ENCODE assay signal across 8 cellular contexts in the genomic region with DNA sequence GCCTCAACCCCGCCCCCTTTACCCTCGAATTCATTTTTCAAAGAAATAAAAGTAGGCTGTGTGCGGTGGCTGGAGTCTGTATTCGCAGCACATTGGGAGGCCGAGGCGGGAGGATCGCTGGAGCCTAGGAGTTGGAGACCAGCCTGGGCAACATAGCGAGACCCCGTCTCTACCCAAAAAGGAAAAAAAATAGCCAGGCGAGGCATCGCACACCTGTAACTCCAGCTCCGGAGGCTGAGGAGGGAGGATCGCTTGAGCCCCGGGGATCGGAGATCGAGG. TPM values are rescaled to one million over a fixed set of nuclear protein-coding genes. Genes with fewer than 3 reads are reported as not detected.
DNase-seq lines count a peak whose midpoint lies in the region; ATAC-seq and TF ChIP-seq lines count a peak whose summit lies in the region.

No MANE protein-coding gene starts in this region.

- H3K4me3 ChIP-seq in GM12865 (ENCODE audit: low read depth, low read length) (peak overlapping the region; percentile 51), heart right ventricle (peak overlapping the region in 9 of 10 donors; percentile 35 to 86 (median 61)), gastrocnemius medialis (peak overlapping the region; percentile 56 to 87 (median 61))

- no peaks in the 10 kb centered on the region for H3K9me3 ChIP-seq in heart right ventricle
- no peaks in the 10 kb centered on the region for H3K9me3 ChIP-seq in gastrocnemius medialis

- peak overlapping the region; percentile 74 for H3K27ac ChIP-seq in VCaP
- peak overlapping the region in 6 of 10 donors; percentile 29 to 76 (median 50) for H3K27ac ChIP-seq in heart right ventricle
- H3K27ac ChIP-seq in gastrocnemius medialis = peak overlapping the region; percentile 37 to 58 (median 46)

- TF ChIP-seq CTCF in GM12865 (IDR thresholded peaks at IDR 0.05; ENCODE audit: insufficient read depth, low read depth, low read length, missing control alignments) (no peak), VCaP (conservative IDR thresholded peaks at IDR 0.05) (no peak), heart right ventricle (IDR thresholded peaks at IDR 0.05) (no peak), gastrocnemius medialis (IDR thresholded peaks at IDR 0.05 in 4 of 5, conservative IDR thresholded peaks at IDR 0.05 in 1 of 5) (no peak)

- H3K36me3 ChIP-seq in heart right ventricle (peaks cover 0 to 3% (median 0%) of the 10 kb centered on the region in 9 donors), gastrocnemius medialis (no peaks in the 10 kb centered on the region)

- 68 to 71% methylated on average over 16 of the region's 16 CpGs for WGBS in heart right ventricle, 2 donors

- H3K4me1 ChIP-seq in heart right ventricle (peaks cover 8 to 48% (median 14%) of the 10 kb centered on the region in 9 donors), gastrocnemius medialis (peaks cover 10 to 12% of the 10 kb centered on the region in 2 donors)

- H3K27me3 ChIP-seq in heart right ventricle (peaks cover 0 to 9% (median 0%) of the 10 kb centered on the region in 7 donors), gastrocnemius medialis (peaks cover 0 to 10% (median 5%) of the 10 kb centered on the region in 3 donors)

- intact Hi-C loops in heart right ventricle (cut with DNase I) = loop anchor here in 9 of 10 donors (2.0 to 10.0 kb wide), 8 partner anchors 14 to 214 kb away; a partner anchor contains a TSS
- intact Hi-C loops in gastrocnemius medialis (cut with DNase I; ENCODE audit: low total_unique reads) = loop anchor here (1.0 to 5.0 kb wide), 2 partner anchors 115 to 131 kb away; a partner anchor contains a TSS

- DNase-seq in GM12865 (ENCODE audit: low read depth) = no peak
- peak in 1 of 2 donors; percentile 28 for DNase-seq in heart right ventricle
- DNase-seq in gastrocnemius medialis = no peak
- DNase-seq in NAMALWA (ENCODE audit: low spot score) = no peak
- no peak for DNase-seq in activated CD4-positive, alpha-beta T cell treated with anti-CD3 and anti-CD28 coated beads, Interleukin-2, amount 50 U/mL, for 4 hours

- ATAC-seq in heart right ventricle (peak in 2 of 8 donors; percentile 4 to 5), gastrocnemius medialis (no peak), HG02763 (IDR thresholded peaks at IDR 0.05; ENCODE audit: unreplicated experiment) (no peak), GM19023 (IDR thresholded peaks at IDR 0.05; ENCODE audit: unreplicated experiment) (no peak)

- in situ Hi-C loops in gastrocnemius medialis (cut with MboI; ENCODE audit: low sequenced_read_pairs in 4 of 4) = loop anchor here in 1 of 4 donors (10.0 kb wide), 1 partner anchor 114 kb away; a partner anchor contains a TSS

- TF ChIP-seq POLR2A in gastrocnemius medialis (IDR thresholded peaks at IDR 0.05) = no peak

RNA-seq across cellular contexts. Expression of a gene that starts 0.7 kb away (rescaled TPM):
- total RNA-seq in heart right ventricle (10 to 100 TPM in 1 of 10 donors, 1 to 10 TPM in 4, under 1 TPM in 5; 0.17 to 20.0 (median 1.0) TPM), gastrocnemius medialis (1 to 10 TPM in 2 of 4 donors, under 1 TPM in 2; 0.26 to 1.6 (median 1.0) TPM)
- 1 to 10 TPM in 1 of 2 donors, under 1 TPM in 1; 0.28 to 1.5 TPM for polyA plus RNA-seq in heart right ventricle

RNA-seq across cellular contexts. Expression of a gene that starts 24.9 kb away (rescaled TPM):
- 100 to 1,000 TPM in 6 of 10 donors, 10 to 100 TPM in 4; 65.1 to 301 (median 123) TPM for total RNA-seq in heart right ventricle
- 100 to 1,000 TPM; 224 to 295 TPM for polyA plus RNA-seq in heart right ventricle
- 10 to 100 TPM; 14.5 to 56.8 (median 36.5) TPM for total RNA-seq in gastrocnemius medialis

RNA-seq across cellular contexts. Expression of a gene that starts 53.8 kb away (rescaled TPM):
- 1 to 10 TPM in 9 of 10 donors, under 1 TPM in 1; 0.79 to 6.2 (median 2.1) TPM for total RNA-seq in heart right ventricle
- under 1 TPM; 0.65 to 0.88 TPM for polyA plus RNA-seq in heart right ventricle
- total RNA-seq in gastrocnemius medialis = 1 to 10 TPM in 1 of 4 donors, under 1 TPM in 1, not detected in 2; 0.98 to 1.2 TPM
